In the genomic region with DNA sequence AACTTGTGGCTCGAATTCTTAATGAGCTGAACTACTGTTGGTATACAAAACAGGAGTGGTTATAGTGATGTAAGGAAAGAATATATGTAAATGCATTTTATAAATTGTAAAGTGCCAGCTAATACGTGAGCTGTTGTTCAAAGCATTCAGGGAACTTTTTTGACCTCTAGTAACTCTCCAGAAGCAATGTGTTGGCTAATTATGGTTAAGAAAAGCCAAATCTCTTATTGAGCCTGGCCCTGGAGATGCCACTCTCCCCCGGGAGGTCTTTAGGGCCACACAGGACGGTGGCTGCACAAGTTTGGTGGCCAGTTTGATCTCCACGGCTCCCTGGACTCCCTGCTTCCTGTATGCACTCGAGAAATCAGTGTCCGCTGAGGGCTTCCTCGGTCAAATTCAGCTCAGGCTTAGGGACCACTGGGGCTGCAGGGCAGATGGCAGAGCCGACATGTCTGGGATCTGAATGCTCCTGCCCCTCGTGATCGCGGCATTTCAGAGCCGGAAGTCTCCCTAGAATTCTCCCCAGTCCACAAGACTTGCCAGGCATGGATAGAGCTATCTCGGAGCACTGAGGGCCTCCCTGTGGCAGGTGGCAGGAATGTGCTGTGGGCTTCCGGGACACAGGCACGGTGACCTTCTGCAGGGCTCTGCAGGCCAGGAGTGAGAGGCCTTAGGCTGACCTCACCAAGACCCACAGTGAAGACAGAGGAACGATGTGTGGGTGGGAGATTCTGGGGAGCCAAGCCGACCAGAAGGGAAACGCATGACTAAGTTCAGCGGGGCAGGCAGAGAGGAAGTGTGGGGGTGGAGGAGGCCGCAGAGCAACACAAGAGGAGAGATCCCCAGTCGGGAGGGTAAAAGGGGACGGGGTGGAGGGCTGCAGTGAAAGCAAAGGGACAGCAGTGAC, we compare ENCODE assay signal across 8 cellular contexts. TPM values are rescaled to one million over a fixed set of nuclear protein-coding genes. Genes with fewer than 3 reads are reported as not detected.
DNase-seq lines count a peak whose midpoint lies in the region; ATAC-seq and TF ChIP-seq lines count a peak whose summit lies in the region.

No MANE protein-coding gene starts in this region.

- H3K36me3 ChIP-seq in PC-9 (ENCODE audit: low read depth) = 0 out of 2 replicates have a peak, but pooled peaks cover 10% of the 10 kb centered on the region

- peak; percentile 22 for DNase-seq in GM04504 (ENCODE audit: low read depth)
- DNase-seq in NCI-H226 = peak; percentile 16
- no peak for DNase-seq in activated naive CD8-positive, alpha-beta T cell treated with anti-CD3 and anti-CD28 coated beads, Interleukin-2, amount 10 ng/mL, durations not matched to agents 7 days and 5 days
- peak; percentile 74 for DNase-seq in kidney tubule cell (ENCODE audit: low spot score)
- DNase-seq in stimulated activated CD8-positive, alpha-beta memory T cell treated with anti-CD3 and anti-CD28 coated beads, Interleukin-2, amount 100 ng/mL, for 48 hours (ENCODE audit: low read depth in 2 of 2) = peak; percentile 36 to 37
- no peak for DNase-seq in PC-9

- BruUV-seq in PC-9 (replicated peaks; lab: Mats Ljungman, UMichigan) = no TSS peak

- H3K79me2 ChIP-seq in PC-9 (ENCODE audit: low read depth) = no peaks in the 10 kb centered on the region

- H3K27me3 ChIP-seq in PC-9 (ENCODE audit: insufficient read depth, low read depth) = no peaks in the 10 kb centered on the region

- POLR2A ChIA-PET in activated naive CD8-positive, alpha-beta T cell treated with anti-CD3 and anti-CD28 coated beads, Interleukin-2, amount 10 ng/mL, durations not matched to agents 7 days and 5 days (lab: Charles Lee) = no interaction called here
- POLR2A ChIA-PET in PC-9 (lab: Charles Lee; ENCODE audit: unreplicated experiment) = no interaction called here

- intact Hi-C loops in PC-9 (cut with micrococcal nuclease; ENCODE audit: unreplicated experiment) = no loop called here

- no peaks in the 10 kb centered on the region for H3K9me3 Mint-ChIP-seq in activated naive CD8-positive, alpha-beta T cell treated with anti-CD3 and anti-CD28 coated beads, Interleukin-2, amount 10 ng/mL, durations not matched to agents 7 days and 5 days

- CTCF ChIA-PET in PC-9 (lab: Charles Lee) = interaction anchor here (0.6 kb wide), 1 partner anchor 102 kb away, joined by 3 read pairs; no protein-coding TSS in a partner anchor

- H3K4me3 ChIP-seq in PC-9 = no peak overlapping the region

- peak overlapping the region; percentile 70 for H3K4me3 Mint-ChIP-seq in activated naive CD8-positive, alpha-beta T cell treated with anti-CD3 and anti-CD28 coated beads, Interleukin-2, amount 10 ng/mL, durations not matched to agents 7 days and 5 days

- peaks cover 14% of the 10 kb centered on the region for H3K4me1 Mint-ChIP-seq in activated naive CD8-positive, alpha-beta T cell treated with anti-CD3 and anti-CD28 coated beads, Interleukin-2, amount 10 ng/mL, durations not matched to agents 7 days and 5 days

- no peak for TF ChIP-seq CTCF in PC-9 (conservative IDR thresholded peaks at IDR 0.05)

- no peaks in the 10 kb centered on the region for H3K9me2 ChIP-seq in PC-9 (ENCODE audit: insufficient read depth)

- no peaks in the 10 kb centered on the region for H3K27me3 Mint-ChIP-seq in activated naive CD8-positive, alpha-beta T cell treated with anti-CD3 and anti-CD28 coated beads, Interleukin-2, amount 10 ng/mL, durations not matched to agents 7 days and 5 days

- peak overlapping the region; percentile 80 for H3K27ac Mint-ChIP-seq in activated naive CD8-positive, alpha-beta T cell treated with anti-CD3 and anti-CD28 coated beads, Interleukin-2, amount 10 ng/mL, durations not matched to agents 7 days and 5 days

- peaks cover 8% of the 10 kb centered on the region for H3K36me3 Mint-ChIP-seq in activated naive CD8-positive, alpha-beta T cell treated with anti-CD3 and anti-CD28 coated beads, Interleukin-2, amount 10 ng/mL, durations not matched to agents 7 days and 5 days

- H4K20me1 ChIP-seq in PC-9 (ENCODE audit: insufficient read depth) = no peaks in the 10 kb centered on the region

- H3K9me3 ChIP-seq in PC-9 (ENCODE audit: insufficient read depth, low read depth) = no peaks in the 10 kb centered on the region

- no peaks in the 10 kb centered on the region for H3K4me1 ChIP-seq in PC-9 (replicated peaks; ENCODE audit: insufficient read depth)

- H3K4me2 ChIP-seq in PC-9 = no peak overlapping the region

- H3K27ac ChIP-seq in PC-9 = no peak overlapping the region

- H2AFZ ChIP-seq in PC-9 = no peak overlapping the region

- H3F3A ChIP-seq in PC-9 (ENCODE audit: insufficient read depth, low read depth) = 0 out of 2 replicates have a peak, but pooled peaks cover 7% of the 10 kb centered on the region

- peak; percentile 83 for ATAC-seq in activated naive CD8-positive, alpha-beta T cell treated with anti-CD3 and anti-CD28 coated beads, Interleukin-2, amount 10 ng/mL, durations not matched to agents 7 days and 5 days (ENCODE audit: low read depth)
- no peak for ATAC-seq in HG03354 (IDR thresholded peaks at IDR 0.05; ENCODE audit: poor library complexity, severe bottlenecking, unreplicated experiment)
- no peak for ATAC-seq in GM18858 (IDR thresholded peaks at IDR 0.05; ENCODE audit: unreplicated experiment)

RNA-seq across cellular contexts. Expression of gene PITPNM3, which starts 18.6 kb away (rescaled TPM):
- total RNA-seq in activated naive CD8-positive, alpha-beta T cell treated with anti-CD3 and anti-CD28 coated beads, Interleukin-2, amount 10 ng/mL, durations not matched to agents 7 days and 5 days = under 1 TPM; 0.64 to 0.77 TPM
- total RNA-seq in PC-9 (2021) = 16.9 and 17.3 TPM in 2 replicates

Comparison
In these comparisons a context has a peak if more than half of its experiments do, and no peak if none do; other contexts are left out.
1. DNase-seq: peak in GM04504 (single experiment), NCI-H226 (single experiment), kidney tubule cell (single experiment) and stimulated activated CD8-positive, alpha-beta memory T cell treated with anti-CD3 and anti-CD28 coated beads, Interleukin-2, amount 100 ng/mL, for 48 hours (2 of 2); none in activated naive CD8-positive, alpha-beta T cell treated with anti-CD3 and anti-CD28 coated beads, Interleukin-2, amount 10 ng/mL, durations not matched to agents 7 days and 5 days (single experiment) and PC-9 (0 of 2).
2. RNA of gene PITPNM3, which starts 18.6 kb away (total RNA-seq): 16.9 to 17.3 TPM in PC-9; 0.64 to 0.77 TPM in activated naive CD8-positive, alpha-beta T cell treated with anti-CD3 and anti-CD28 coated beads, Interleukin-2, amount 10 ng/mL, durations not matched to agents 7 days and 5 days; every median in the first group is over 10 times any median in the second.